ENCODE assay signal across 1 cellular context in the genomic region with DNA sequence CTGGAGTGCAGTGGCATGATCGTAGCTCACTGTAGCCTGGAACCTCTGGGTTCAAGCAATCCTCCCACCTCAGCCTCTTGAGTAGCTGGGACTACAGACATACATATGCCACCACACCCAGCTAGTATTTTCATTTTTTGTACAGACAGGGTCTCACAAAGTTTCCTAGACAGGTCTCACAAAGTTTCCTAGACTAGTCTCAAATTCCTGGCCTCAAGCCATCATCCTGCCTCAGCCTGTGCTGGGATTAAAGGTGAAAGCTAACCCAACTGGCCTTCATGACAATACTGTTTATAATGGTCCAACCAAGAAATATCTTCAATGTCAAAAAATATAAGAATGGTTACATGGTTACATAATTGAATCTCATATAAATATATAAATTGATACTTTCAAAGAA.
TF ChIP-seq lines count a peak whose summit lies in the region.

No MANE protein-coding gene starts in this region.

TF ChIP-seq in endothelial cell of umbilical vein, 7 proteins besides CTCF, POLR2A, EP300 and RAD21 (continued from another document):
- TF ChIP-seq, protein P1, sequence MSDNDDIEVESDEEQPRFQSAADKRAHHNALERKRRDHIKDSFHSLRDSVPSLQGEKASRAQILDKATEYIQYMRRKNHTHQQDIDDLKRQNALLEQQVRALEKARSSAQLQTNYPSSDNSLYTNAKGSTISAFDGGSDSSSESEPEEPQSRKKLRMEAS (IDR thresholded peaks at IDR 0.05; ENCODE audit: insufficient read depth, insufficient read length) = no peak
- TF ChIP-seq FOS (IDR thresholded peaks at IDR 0.05; ENCODE audit: borderline replicate concordance, insufficient read depth, low read length) (no peak), JUN (IDR thresholded peaks at IDR 0.05; ENCODE audit: borderline replicate concordance, insufficient read depth, insufficient read length, low read depth) (no peak), POLR2AphosphoS5 (IDR thresholded peaks at IDR 0.05; ENCODE audit: insufficient read depth, low read depth, low read length) (no peak), MYC (IDR thresholded peaks at IDR 0.05; ENCODE audit: low read depth, low read length) (no peak), GATA2 (IDR thresholded peaks at IDR 0.05; ENCODE audit: insufficient read depth, insufficient read length, low read depth, low read length) (no peak)
TF ChIP-seq in endothelial cell of umbilical vein: peak in this region for 0.
